In genomic region chr11:59847620-59848019, GRCh38 we compare ENCODE assay signal across 10 cellular contexts. TPM values are rescaled to one million over a fixed set of nuclear protein-coding genes. Genes with fewer than 3 reads are reported as not detected.
"Had no signal": no experiment of that assay in that cellular context is flagged by ENCODE, and none has a peak within 500 bp of the region (broad histone marks: within the 10 kb centered on the region; RNA-seq: fewer than 3 reads in every experiment).

No MANE protein-coding gene starts in this region.

- H3K9ac ChIP-seq: KMS-11 had no signal

- H3K4me2 ChIP-seq: KMS-11 had no signal

- H3K4me3 Mint-ChIP-seq: IgD-negative memory B cell had no signal

- H3K27ac Mint-ChIP-seq: IgD-negative memory B cell had no signal

- H3K36me3 Mint-ChIP-seq: IgD-negative memory B cell had no signal

- ATAC-seq: HepG2 had no signal

- H3K4me1 Mint-ChIP-seq: IgD-negative memory B cell had no signal

- H3K27ac ChIP-seq: HL-60, KMS-11 had no signal

- FAIRE-seq: HepG2, HTR-8/SVneo had no signal

- DNase-seq: IMR-90, KBM-7, KG1 had no signal

RNA-seq across cellular contexts. Expression of gene CBLIF, which starts 2.3 kb away (rescaled TPM):
- total RNA-seq: HepG2, HT-29, HT1080, IMR-90 had no signal
- polyA plus RNA-seq: HepG2, IgD-negative memory B cell, IMR-90 had no signal

RNA-seq across cellular contexts. Expression of gene TCN1, which starts 18.7 kb away (rescaled TPM):
- total RNA-seq: HepG2, IMR-90 had no signal
- polyA plus RNA-seq: HepG2, IgD-negative memory B cell, IMR-90 had no signal

RNA-seq across cellular contexts. Expression of gene OOSP3, which starts 31.0 kb away (rescaled TPM):
- total RNA-seq: HepG2, HT-29, IMR-90 had no signal
- polyA plus RNA-seq: HepG2, IgD-negative memory B cell, IMR-90 had no signal
